11 cellular contexts compared by ENCODE assay signal in the genomic region with DNA sequence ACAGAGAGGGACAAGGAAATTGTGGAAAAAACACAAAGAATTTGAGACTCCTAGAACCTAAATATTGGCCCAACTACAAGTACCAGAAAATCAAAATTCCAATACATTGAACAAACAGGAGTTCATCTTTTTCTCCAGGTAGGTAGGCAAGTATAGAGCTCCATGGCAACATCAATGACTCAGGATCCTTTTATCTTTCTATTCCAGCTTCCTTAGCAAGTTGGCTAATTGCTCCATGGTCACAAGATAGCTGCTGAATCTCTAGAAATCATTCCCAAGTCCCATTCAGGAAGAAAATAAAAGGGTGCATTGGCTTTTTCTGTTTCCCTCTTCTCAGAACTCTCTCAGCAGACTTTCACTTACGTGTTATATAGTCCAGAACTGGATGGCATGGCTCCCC.
"Had no signal": no experiment of that assay in that cellular context is flagged by ENCODE, and none has a peak within 500 bp of the region (broad histone marks: within the 10 kb centered on the region; RNA-seq: fewer than 3 reads in every experiment).

No MANE protein-coding gene starts in this region.

- H3K4me1 ChIP-seq: HAP-1 had no signal

- DNase-seq: GM23248, GOT3, H7, H9, HCEC 1CT, HFFc6 had no signal

- H3K36me3 ChIP-seq: HAP-1 had no signal

- ATAC-seq: GM23338, HCT116 had no signal

- H3K9ac ChIP-seq: GM23248 had no signal

- H3K4me3 ChIP-seq: GM23248, GM23338, HAP-1 had no signal

- H3K9me3 ChIP-seq: HAP-1 had no signal

- FAIRE-seq: H1, H54 had no signal

- H3K4me2 ChIP-seq: GM23338 had no signal

- H2AFZ ChIP-seq: GM23248, GM23338 had no signal

- H3K27ac ChIP-seq: GM23248 had no signal
